17 cellular contexts compared by ENCODE assay signal in the genomic region with DNA sequence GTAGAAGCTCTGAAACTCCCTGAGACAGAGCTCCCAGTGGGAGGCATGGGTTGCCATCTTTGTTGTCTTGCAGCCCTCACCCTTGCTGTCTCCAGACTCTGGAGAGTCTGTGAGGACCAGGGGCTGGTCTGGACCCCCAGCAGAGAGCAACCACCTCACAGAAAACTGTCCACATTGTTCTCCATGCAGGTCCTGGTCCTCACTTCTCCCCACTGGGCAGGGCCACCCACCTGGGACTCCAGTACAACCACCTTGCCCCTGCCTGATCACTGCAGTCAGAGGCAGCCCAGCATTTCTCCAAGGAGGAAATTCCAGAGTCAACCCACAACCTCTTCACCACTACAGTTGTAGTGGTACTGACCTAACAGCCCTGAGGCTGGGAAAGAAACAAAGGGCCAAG.
DNase-seq lines count a peak whose midpoint lies in the region; TF ChIP-seq lines count a peak whose summit lies in the region.
"Had no signal": no experiment of that assay in that cellular context is flagged by ENCODE, and none has a peak within 500 bp of the region (broad histone marks: within the 10 kb centered on the region; RNA-seq: fewer than 3 reads in every experiment).

No MANE protein-coding gene starts in this region.

- BruUV-seq in mammary epithelial cell (replicated peaks; lab: Mats Ljungman, UMichigan), result no TSS peak

- H3K4me2 ChIP-seq in mammary epithelial cell (ENCODE audit: insufficient read depth, low read depth, low read length) (no peak overlapping the region), neuronal stem cell (ENCODE audit: insufficient read depth, low read length, poor library complexity, severe bottlenecking) (no peak overlapping the region)
- H3K4me2 ChIP-seq: A549; BLaER1 treated with 17β-estradiol and CSF1 and Interleukin-3, amounts not matched to agents 10 nM and 100 nM had no signal

- H3K4me3 Mint-ChIP-seq in osteocyte (ENCODE audit: unreplicated experiment), result no peak overlapping the region
- H3K4me3 Mint-ChIP-seq: B cell; CD4-positive, alpha-beta T cell; CD8-positive, alpha-beta T cell had no signal

- no peaks in the 10 kb centered on the region for H4K20me1 ChIP-seq in mammary epithelial cell (ENCODE audit: insufficient read depth, low read length)
- H4K20me1 ChIP-seq: BLaER1 treated with 17β-estradiol and CSF1 and Interleukin-3, amounts not matched to agents 10 nM and 100 nM had no signal

- H3K27ac ChIP-seq in mammary epithelial cell (ENCODE audit: insufficient read depth, low read depth, low read length), result no peak overlapping the region
- H3K27ac ChIP-seq in breast epithelium, result no peak overlapping the region
- H3K27ac ChIP-seq in neuronal stem cell (replicated peaks; ENCODE audit: low read length), result no peak overlapping the region
- H3K27ac ChIP-seq: 22Rv1; A549; BLaER1 treated with 17β-estradiol and CSF1 and Interleukin-3, amounts not matched to agents 10 nM and 100 nM; C4-2B had no signal

- H2AK5ac ChIP-seq in neuronal stem cell (ENCODE audit: low read depth, low read length), result no peak overlapping the region

- in situ Hi-C loops in mammary epithelial cell (cut with MboI; ENCODE audit: low sequenced_read_pairs in 2 of 2), result no loop called here

- H3K27me3 Mint-ChIP-seq in osteocyte (ENCODE audit: unreplicated experiment), result peaks cover 32% of the 10 kb centered on the region
- H3K27me3 Mint-ChIP-seq: B cell had no signal

- H3K14ac ChIP-seq in neuronal stem cell (ENCODE audit: low read length), result no peak overlapping the region

- H2BK12ac ChIP-seq in neuronal stem cell (ENCODE audit: low read length), result no peak overlapping the region

- peaks cover 18% of the 10 kb centered on the region for H3K9me3 Mint-ChIP-seq in osteocyte (ENCODE audit: unreplicated experiment)
- H3K9me3 Mint-ChIP-seq: CD4-positive, alpha-beta T cell; CD8-positive, alpha-beta T cell had no signal

- H3K23ac ChIP-seq in neuronal stem cell (ENCODE audit: low read depth, low read length, poor library complexity), result no peak overlapping the region

- H3K9me3 ChIP-seq in mammary epithelial cell (replicated peaks; ENCODE audit: insufficient read depth, low read length), result no peaks in the 10 kb centered on the region
- no peaks in the 10 kb centered on the region for H3K9me3 ChIP-seq in breast epithelium
- H3K9me3 ChIP-seq in neuronal stem cell (replicated peaks in 1 of 2; ENCODE audit: control insufficient read depth in 2 of 2, insufficient read depth in 1 of 2, low read depth in 1 of 2, low read length in 2 of 2), result no peaks in the 10 kb centered on the region
- H3K9me3 ChIP-seq: A549 had no signal

- H3K36me3 Mint-ChIP-seq in osteocyte (ENCODE audit: unreplicated experiment), result no peaks in the 10 kb centered on the region
- H3K36me3 Mint-ChIP-seq: CD8-positive, alpha-beta T cell had no signal

- CTCF ChIA-PET in mammary epithelial cell (lab: Charles Lee; ENCODE audit: low non-redundant PET), result no interaction called here

- no peaks in the 10 kb centered on the region for H3K4me1 ChIP-seq in mammary epithelial cell (ENCODE audit: insufficient read depth, low read length)
- H3K4me1 ChIP-seq in breast epithelium, result no peaks in the 10 kb centered on the region
- no peaks in the 10 kb centered on the region for H3K4me1 ChIP-seq in neuronal stem cell (ENCODE audit: control insufficient read depth in 2 of 2, insufficient read depth in 1 of 2, low read depth in 1 of 2, low read length in 2 of 2)
- H3K4me1 ChIP-seq: A549; BLaER1 treated with 17β-estradiol and CSF1 and Interleukin-3, amounts not matched to agents 10 nM and 100 nM; Caco-2 had no signal

- H3K18ac ChIP-seq in neuronal stem cell (ENCODE audit: low read length), result peak overlapping the region; percentile 3

- H2BK120ac ChIP-seq in neuronal stem cell (ENCODE audit: low read depth, low read length), result no peak overlapping the region

- no peak overlapping the region for H3K4ac ChIP-seq in neuronal stem cell (ENCODE audit: low read length)

- peak; percentile 24 for DNase-seq in mammary epithelial cell
- DNase-seq in breast epithelium (ENCODE audit: low spot score in 2 of 2), result no peak
- no peak for DNase-seq in neuronal stem cell (ENCODE audit: low spot score)
- DNase-seq in hepatic stellate cell (ENCODE audit: low spot score), result no peak
- DNase-seq in osteocyte (ENCODE audit: extremely low spot score, unreplicated experiment), result no peak
- DNase-seq: AML-193; Caco-2; Calu3; CD4-positive, alpha-beta T cell; CD8-positive, alpha-beta T cell; DMS79 treated with DMSO at 0.1 percent for 48 hours; GF-D8 had no signal

- H3K36me3 ChIP-seq in mammary epithelial cell (ENCODE audit: insufficient read depth, low read length), result no peaks in the 10 kb centered on the region
- H3K36me3 ChIP-seq in breast epithelium, result no peaks in the 10 kb centered on the region
- no peaks in the 10 kb centered on the region for H3K36me3 ChIP-seq in neuronal stem cell (replicated peaks in 1 of 2; ENCODE audit: control insufficient read depth in 2 of 2, insufficient read depth in 2 of 2, low read length in 2 of 2)
- H3K36me3 ChIP-seq: BLaER1 treated with 17β-estradiol and CSF1 and Interleukin-3, amounts not matched to agents 10 nM and 100 nM had no signal

- no peak for TF ChIP-seq POLR2A in breast epithelium (IDR thresholded peaks at IDR 0.05)

- H2AFZ ChIP-seq in mammary epithelial cell (ENCODE audit: low read depth, low read length), result no peak overlapping the region
- H2AFZ ChIP-seq in neuronal stem cell (ENCODE audit: low read length), result no peak overlapping the region

- H3K79me1 ChIP-seq in neuronal stem cell (ENCODE audit: low read depth, low read length), result no peaks in the 10 kb centered on the region

- TF ChIP-seq CTCF in mammary epithelial cell (conservative IDR thresholded peaks at IDR 0.05 in 1 of 2, IDR thresholded peaks at IDR 0.05 in 1 of 2; ENCODE audit: extremely low read depth in 1 of 2, insufficient read depth in 1 of 2, low read depth in 1 of 2, low read length in 2 of 2) (no peak), breast epithelium (IDR thresholded peaks at IDR 0.05) (no peak), osteocyte (IDR thresholded peaks at IDR 0.05) (no peak)

- intact Hi-C loops in mammary epithelial cell (cut with micrococcal nuclease) (no loop called here), breast epithelium (cut with DNase I; ENCODE audit: low total_unique reads) (no loop called here)

- dilution Hi-C loops in mammary epithelial cell (cut with HindIII; ENCODE audit: low sequenced_read_pairs), result no loop called here

- H2BK15ac ChIP-seq in neuronal stem cell (ENCODE audit: low read length), result peak overlapping the region; percentile 41

- no peak overlapping the region for H2BK5ac ChIP-seq in neuronal stem cell (ENCODE audit: low read length)

- no peak overlapping the region for H3K4me3 ChIP-seq in mammary epithelial cell (replicated peaks in 1 of 3; ENCODE audit: insufficient read depth in 1 of 3, low read depth in 2 of 3, low read length in 3 of 3)
- no peak overlapping the region for H3K4me3 ChIP-seq in breast epithelium
- H3K4me3 ChIP-seq in neuronal stem cell (ENCODE audit: low read length in 2 of 2), result no peak overlapping the region
- H3K4me3 ChIP-seq: A549; BLaER1 treated with 17β-estradiol and CSF1 and Interleukin-3, amounts not matched to agents 10 nM and 100 nM had no signal

- no peaks in the 10 kb centered on the region for H3K79me2 ChIP-seq in mammary epithelial cell (ENCODE audit: insufficient read depth, low read length)

- H4K91ac ChIP-seq in neuronal stem cell (ENCODE audit: low read depth, low read length, poor library complexity), result no peak overlapping the region

- no peak overlapping the region for H4K8ac ChIP-seq in neuronal stem cell (ENCODE audit: low read depth, low read length)

- H3K27me3 ChIP-seq in mammary epithelial cell (ENCODE audit: insufficient read depth, low read length), result peaks cover 6% of the 10 kb centered on the region
- no peaks in the 10 kb centered on the region for H3K27me3 ChIP-seq in breast epithelium
- no peaks in the 10 kb centered on the region for H3K27me3 ChIP-seq in neuronal stem cell (ENCODE audit: control insufficient read depth in 3 of 3, insufficient read depth in 3 of 3, low read depth in 1 of 3, low read length in 3 of 3)
- H3K27me3 ChIP-seq: BLaER1 treated with 17β-estradiol and CSF1 and Interleukin-3, amounts not matched to agents 10 nM and 100 nM had no signal

- H3K9ac ChIP-seq in mammary epithelial cell (ENCODE audit: insufficient read depth, low read length) (no peak overlapping the region), neuronal stem cell (ENCODE audit: low read depth, low read length, poor library complexity) (no peak overlapping the region)
- H3K9ac ChIP-seq: BLaER1 treated with 17β-estradiol and CSF1 and Interleukin-3, amounts not matched to agents 10 nM and 100 nM had no signal

- no peak overlapping the region for H3K27ac Mint-ChIP-seq in osteocyte (ENCODE audit: unreplicated experiment)
- H3K27ac Mint-ChIP-seq: B cell; CD4-positive, alpha-beta T cell; CD8-positive, alpha-beta T cell had no signal

- H3K4me1 Mint-ChIP-seq in osteocyte (ENCODE audit: unreplicated experiment), result no peaks in the 10 kb centered on the region
- H3K4me1 Mint-ChIP-seq: B cell had no signal
